16 cellular contexts compared by ENCODE assay signal in genomic region chr1:32186077-32186476, GRCh38. TPM values are rescaled to one million over a fixed set of nuclear protein-coding genes. Genes with fewer than 3 reads are reported as not detected.
DNase-seq lines count a peak whose midpoint lies in the region; ATAC-seq and TF ChIP-seq lines count a peak whose summit lies in the region.
"Had no signal": no experiment of that assay in that cellular context is flagged by ENCODE, and none has a peak within 500 bp of the region (broad histone marks: within the 10 kb centered on the region; RNA-seq: fewer than 3 reads in every experiment).

No MANE protein-coding gene starts in this region.

- H3K4me1 Mint-ChIP-seq in activated naive CD4-positive, alpha-beta T cell treated with anti-CD3 and anti-CD28 coated beads, Interleukin-2, amount 50 U/mL, for 24 hours: peaks cover 40% of the 10 kb centered on the region
- peaks cover 51% of the 10 kb centered on the region for H3K4me1 Mint-ChIP-seq in activated T-helper 1 cell treated with anti-CD3 and anti-CD28 coated beads, Interleukin-12 subunit alpha, Interleukin-12 subunit beta, Interleukin-2, Interleukin-4 antibody, amounts not matched to agents 30 ng/mL and 10 ng/mL and 1 ng/mL, durations not matched to agents 14 hours and 24 hours and 36 hours (ENCODE audit: low read depth)
- H3K4me1 Mint-ChIP-seq in stimulated activated effector memory CD8-positive, alpha-beta T cell treated with anti-CD3 and anti-CD28 coated beads, Interleukin-12 subunit alpha, Interleukin-12 subunit beta, amount 100 ng/mL, for 72 hours: peaks cover 50% of the 10 kb centered on the region

- TF ChIP-seq CTCF in vagina (IDR thresholded peaks at IDR 0.05): no peak

- no peak overlapping the region for H3K27ac ChIP-seq in vagina
- H3K27ac ChIP-seq: neutrophil, SJSA1, spleen, upper lobe of right lung had no signal

- H3K9me3 Mint-ChIP-seq in activated naive CD4-positive, alpha-beta T cell treated with anti-CD3 and anti-CD28 coated beads, Interleukin-2, amount 50 U/mL, for 24 hours: no peaks in the 10 kb centered on the region
- no peaks in the 10 kb centered on the region for H3K9me3 Mint-ChIP-seq in activated T-helper 1 cell treated with anti-CD3 and anti-CD28 coated beads, Interleukin-12 subunit alpha, Interleukin-12 subunit beta, Interleukin-2, Interleukin-4 antibody, amounts not matched to agents 30 ng/mL and 10 ng/mL and 1 ng/mL, durations not matched to agents 14 hours and 24 hours and 36 hours
- H3K9me3 Mint-ChIP-seq in stimulated activated effector memory CD8-positive, alpha-beta T cell treated with anti-CD3 and anti-CD28 coated beads, Interleukin-12 subunit alpha, Interleukin-12 subunit beta, amount 100 ng/mL, for 72 hours: no peaks in the 10 kb centered on the region

- peak overlapping the region; percentile 51 for H3K4me3 Mint-ChIP-seq in activated naive CD4-positive, alpha-beta T cell treated with anti-CD3 and anti-CD28 coated beads, Interleukin-2, amount 50 U/mL, for 24 hours
- H3K4me3 Mint-ChIP-seq in activated T-helper 1 cell treated with anti-CD3 and anti-CD28 coated beads, Interleukin-12 subunit alpha, Interleukin-12 subunit beta, Interleukin-2, Interleukin-4 antibody, amounts not matched to agents 30 ng/mL and 10 ng/mL and 1 ng/mL, durations not matched to agents 14 hours and 24 hours and 36 hours: peak overlapping the region; percentile 62
- H3K4me3 Mint-ChIP-seq in stimulated activated effector memory CD8-positive, alpha-beta T cell treated with anti-CD3 and anti-CD28 coated beads, Interleukin-12 subunit alpha, Interleukin-12 subunit beta, amount 100 ng/mL, for 72 hours: no peak overlapping the region

- peaks cover 0 to 77% of the 10 kb centered on the region in 2 donors for H3K36me3 ChIP-seq in vagina

- intact Hi-C loops in activated T-helper 1 cell treated with anti-CD3 and anti-CD28 coated beads, Interleukin-12 subunit alpha, Interleukin-12 subunit beta, Interleukin-2, Interleukin-4 antibody, amounts not matched to agents 30 ng/mL and 10 ng/mL and 1 ng/mL, durations not matched to agents 14 hours and 24 hours and 36 hours (cut with micrococcal nuclease): loop anchor here (1.0 kb wide), 1 partner anchor 14 kb away; the partner anchor contains the start of gene CCDC28B
- intact Hi-C loops in vagina (cut with DNase I): no loop called here

- H3K27me3 Mint-ChIP-seq in activated naive CD4-positive, alpha-beta T cell treated with anti-CD3 and anti-CD28 coated beads, Interleukin-2, amount 50 U/mL, for 24 hours: no peaks in the 10 kb centered on the region
- H3K27me3 Mint-ChIP-seq in activated T-helper 1 cell treated with anti-CD3 and anti-CD28 coated beads, Interleukin-12 subunit alpha, Interleukin-12 subunit beta, Interleukin-2, Interleukin-4 antibody, amounts not matched to agents 30 ng/mL and 10 ng/mL and 1 ng/mL, durations not matched to agents 14 hours and 24 hours and 36 hours (ENCODE audit: insufficient read depth): no peaks in the 10 kb centered on the region

- H3K4me3 ChIP-seq in vagina: no peak overlapping the region
- H3K4me3 ChIP-seq: SJSA1, spleen, upper lobe of right lung had no signal

- TF ChIP-seq POLR2A in vagina (IDR thresholded peaks at IDR 0.05): no peak

- no peak for DNase-seq in activated naive CD4-positive, alpha-beta T cell treated with Interleukin-2 at 50 U/mL for 16 hours
- DNase-seq in activated T-helper 1 cell treated with anti-CD3 and anti-CD28 coated beads, Interleukin-12 subunit alpha, Interleukin-12 subunit beta, Interleukin-2, Interleukin-4 antibody, amounts not matched to agents 30 ng/mL and 10 ng/mL and 1 ng/mL, durations not matched to agents 14 hours and 24 hours and 36 hours (ENCODE audit: low spot score): no peak
- DNase-seq in stimulated activated effector memory CD8-positive, alpha-beta T cell treated with anti-CD3 and anti-CD28 coated beads, Interleukin-12 subunit alpha, Interleukin-12 subunit beta, amount 100 ng/mL, for 72 hours (ENCODE audit: low spot score in 2 of 2): no peak
- DNase-seq in vagina (ENCODE audit: extremely low spot score in 2 of 2): no peak
- DNase-seq: activated CD4-positive, CD25-positive, alpha-beta regulatory T cell treated with anti-CD3 and anti-CD28 coated beads, Interleukin-2, amount 50 U/mL, for 72 hours; amygdala; HCEC 1CT; NCI-H1694 treated with DMSO at 0.1 percent for 48 hours; NCI-H82; spleen had no signal

- no peaks in the 10 kb centered on the region for H3K27me3 ChIP-seq in vagina
- H3K27me3 ChIP-seq: neutrophil, SJSA1, spleen, upper lobe of right lung had no signal

- H3K9me3 ChIP-seq in vagina: no peaks in the 10 kb centered on the region
- H3K9me3 ChIP-seq: neutrophil, SJSA1, spleen, upper lobe of right lung had no signal

- H3K4me1 ChIP-seq in vagina: peaks cover 40% of the 10 kb centered on the region

- H3K27ac Mint-ChIP-seq in activated naive CD4-positive, alpha-beta T cell treated with anti-CD3 and anti-CD28 coated beads, Interleukin-2, amount 50 U/mL, for 24 hours: peak overlapping the region; percentile 94
- peak overlapping the region; percentile 76 for H3K27ac Mint-ChIP-seq in activated T-helper 1 cell treated with anti-CD3 and anti-CD28 coated beads, Interleukin-12 subunit alpha, Interleukin-12 subunit beta, Interleukin-2, Interleukin-4 antibody, amounts not matched to agents 30 ng/mL and 10 ng/mL and 1 ng/mL, durations not matched to agents 14 hours and 24 hours and 36 hours
- peak overlapping the region; percentile 77 for H3K27ac Mint-ChIP-seq in stimulated activated effector memory CD8-positive, alpha-beta T cell treated with anti-CD3 and anti-CD28 coated beads, Interleukin-12 subunit alpha, Interleukin-12 subunit beta, amount 100 ng/mL, for 72 hours

- H3K36me3 Mint-ChIP-seq in activated naive CD4-positive, alpha-beta T cell treated with anti-CD3 and anti-CD28 coated beads, Interleukin-2, amount 50 U/mL, for 24 hours: peaks cover 29% of the 10 kb centered on the region
- H3K36me3 Mint-ChIP-seq in activated T-helper 1 cell treated with anti-CD3 and anti-CD28 coated beads, Interleukin-12 subunit alpha, Interleukin-12 subunit beta, Interleukin-2, Interleukin-4 antibody, amounts not matched to agents 30 ng/mL and 10 ng/mL and 1 ng/mL, durations not matched to agents 14 hours and 24 hours and 36 hours (ENCODE audit: low read depth): peaks cover 63% of the 10 kb centered on the region
- H3K36me3 Mint-ChIP-seq in stimulated activated effector memory CD8-positive, alpha-beta T cell treated with anti-CD3 and anti-CD28 coated beads, Interleukin-12 subunit alpha, Interleukin-12 subunit beta, amount 100 ng/mL, for 72 hours: peaks cover 100% of the 10 kb centered on the region

- ATAC-seq in stimulated activated effector memory CD8-positive, alpha-beta T cell treated with anti-CD3 and anti-CD28 coated beads, Interleukin-12 subunit alpha, Interleukin-12 subunit beta, amount 100 ng/mL, for 72 hours: no peak
- ATAC-seq in HG03095 (IDR thresholded peaks at IDR 0.05; ENCODE audit: unreplicated experiment): no peak
- ATAC-seq: upper lobe of right lung had no signal

RNA-seq across cellular contexts. Expression of gene TXLNA, which starts 6.6 kb away (rescaled TPM):
- total RNA-seq in activated T-helper 1 cell treated with anti-CD3 and anti-CD28 coated beads, Interleukin-12 subunit alpha, Interleukin-12 subunit beta, Interleukin-2, Interleukin-4 antibody, amounts not matched to agents 30 ng/mL and 10 ng/mL and 1 ng/mL, durations not matched to agents 14 hours and 24 hours and 36 hours: 109 and 110 TPM in 2 replicates
- 45.7 TPM for total RNA-seq in vagina

RNA-seq across cellular contexts. Expression of gene CCDC28B, which starts 14.3 kb away (rescaled TPM):
- total RNA-seq in activated T-helper 1 cell treated with anti-CD3 and anti-CD28 coated beads, Interleukin-12 subunit alpha, Interleukin-12 subunit beta, Interleukin-2, Interleukin-4 antibody, amounts not matched to agents 30 ng/mL and 10 ng/mL and 1 ng/mL, durations not matched to agents 14 hours and 24 hours and 36 hours: 28.2 and 32.6 TPM in 2 replicates
- 2.9 TPM for total RNA-seq in vagina

RNA-seq across cellular contexts. Expression of gene IQCC, which starts 19.4 kb away (rescaled TPM):
- total RNA-seq in activated T-helper 1 cell treated with anti-CD3 and anti-CD28 coated beads, Interleukin-12 subunit alpha, Interleukin-12 subunit beta, Interleukin-2, Interleukin-4 antibody, amounts not matched to agents 30 ng/mL and 10 ng/mL and 1 ng/mL, durations not matched to agents 14 hours and 24 hours and 36 hours: 5.7 and 6.0 TPM in 2 replicates
- not detected for total RNA-seq in vagina

RNA-seq across cellular contexts. Expression of gene DCDC2B, which starts 22.8 kb away (rescaled TPM):
- total RNA-seq in activated T-helper 1 cell treated with anti-CD3 and anti-CD28 coated beads, Interleukin-12 subunit alpha, Interleukin-12 subunit beta, Interleukin-2, Interleukin-4 antibody, amounts not matched to agents 30 ng/mL and 10 ng/mL and 1 ng/mL, durations not matched to agents 14 hours and 24 hours and 36 hours: 0.15 TPM in 1 of 2 replicates, not detected in the other
- not detected for total RNA-seq in vagina
- total RNA-seq: frontal cortex, SJSA1, spleen, upper lobe of right lung had no signal

RNA-seq across cellular contexts. Expression of gene TMEM234, which starts 36.1 kb away (rescaled TPM):
- 13.5 and 15.0 TPM in 2 replicates for total RNA-seq in activated T-helper 1 cell treated with anti-CD3 and anti-CD28 coated beads, Interleukin-12 subunit alpha, Interleukin-12 subunit beta, Interleukin-2, Interleukin-4 antibody, amounts not matched to agents 30 ng/mL and 10 ng/mL and 1 ng/mL, durations not matched to agents 14 hours and 24 hours and 36 hours
- total RNA-seq in vagina: 8.3 TPM
